10 cellular contexts compared by ENCODE assay signal in the genomic region with DNA sequence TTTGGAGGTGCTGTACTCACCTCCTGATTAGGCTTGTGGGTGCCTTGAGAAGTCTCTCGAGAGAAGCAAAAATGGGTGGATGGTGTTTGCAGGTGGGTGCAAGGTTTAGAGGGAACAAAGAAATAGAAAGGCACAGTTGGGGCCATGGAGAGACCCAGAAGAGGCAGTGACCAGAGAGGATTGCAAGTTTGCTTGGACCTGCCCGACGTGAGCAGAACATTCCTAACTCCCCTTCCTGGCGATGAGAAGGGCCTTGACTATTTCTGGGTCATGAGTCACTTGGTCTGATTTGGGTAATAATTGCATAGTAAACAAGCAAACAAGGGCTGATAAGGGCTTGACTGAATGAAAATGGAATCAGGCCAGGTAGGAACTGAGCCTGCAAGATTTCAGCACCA. TPM values are rescaled to one million over a fixed set of nuclear protein-coding genes. Genes with fewer than 3 reads are reported as not detected.
DNase-seq lines count a peak whose midpoint lies in the region; ATAC-seq and TF ChIP-seq lines count a peak whose summit lies in the region.
"Had no signal": no experiment of that assay in that cellular context is flagged by ENCODE, and none has a peak within 500 bp of the region (broad histone marks: within the 10 kb centered on the region; RNA-seq: fewer than 3 reads in every experiment).

No MANE protein-coding gene starts in this region.

- 35% methylated on average over 4 of the region's 4 CpGs for WGBS in liver

- no peak overlapping the region for H3K9ac ChIP-seq in BLaER1
- no peak overlapping the region for H3K9ac ChIP-seq in HUES48 (ENCODE audit: low read depth, low read length)
- peak overlapping the region in 1 of 2 donors; percentile 39 for H3K9ac ChIP-seq in liver (ENCODE audit: low read depth in 1 of 2, low read length in 2 of 2)

- H3K9me3 Mint-ChIP-seq in stimulated activated naive B cell treated with anti-CD40 and anti-IgM and Interleukin-4, amounts not matched to agents 10 μg/mL and 1 μg/mL and 100 μg/mL, for 72 hours = no peaks in the 10 kb centered on the region
- H3K9me3 Mint-ChIP-seq in CD14-positive monocyte = peaks cover 0 to 3% (median 0%) of the 10 kb centered on the region in 7 donors

- H3K9me3 ChIP-seq in BLaER1 (no peaks in the 10 kb centered on the region), HUES48 (ENCODE audit: control insufficient read depth, insufficient read depth, low read length) (no peaks in the 10 kb centered on the region), liver (ENCODE audit: control insufficient read depth in 4 of 4, low read length in 3 of 4) (no peaks in the 10 kb centered on the region)

- H3K4me1 ChIP-seq in BLaER1 (peaks cover 38% of the 10 kb centered on the region), HUES48 (ENCODE audit: control insufficient read depth, insufficient read depth, low read length) (peaks cover 13% of the 10 kb centered on the region), liver (ENCODE audit: control insufficient read depth in 4 of 4, insufficient read depth in 4 of 4, low read length in 3 of 4) (peaks cover 9 to 31% (median 26%) of the 10 kb centered on the region in 4 donors)

- H3K36me3 ChIP-seq in BLaER1 (no peaks in the 10 kb centered on the region), HUES48 (ENCODE audit: control insufficient read depth, insufficient read depth, low read length) (no peaks in the 10 kb centered on the region), liver (ENCODE audit: control insufficient read depth in 4 of 4, insufficient read depth in 3 of 4, low read depth in 1 of 4, low read length in 3 of 4) (no peaks in the 10 kb centered on the region)

- no peak overlapping the region for H3K27ac Mint-ChIP-seq in stimulated activated naive B cell treated with anti-CD40 and anti-IgM and Interleukin-4, amounts not matched to agents 10 μg/mL and 1 μg/mL and 100 μg/mL, for 72 hours
- H3K27ac Mint-ChIP-seq in CD14-positive monocyte = peak overlapping the region in 1 of 7 donors; percentile 15

- no peaks in the 10 kb centered on the region for H3K36me3 Mint-ChIP-seq in stimulated activated naive B cell treated with anti-CD40 and anti-IgM and Interleukin-4, amounts not matched to agents 10 μg/mL and 1 μg/mL and 100 μg/mL, for 72 hours
- no peaks in the 10 kb centered on the region for H3K36me3 Mint-ChIP-seq in CD14-positive monocyte

- intact Hi-C loops in CD14-positive monocyte (cut with micrococcal nuclease) = no loop called here

- no peak overlapping the region for H3K4me3 ChIP-seq in BLaER1
- no peak overlapping the region for H3K4me3 ChIP-seq in HUES48 (ENCODE audit: low read depth, low read length)
- H3K4me3 ChIP-seq in liver (ENCODE audit: low read depth in 1 of 3, low read length in 3 of 3) = no peak overlapping the region

- peak; percentile 10 to 31 for TF ChIP-seq RAD21 in liver (IDR thresholded peaks at IDR 0.05)

- TF ChIP-seq CTCF in liver (IDR thresholded peaks at IDR 0.05; ENCODE audit: low read depth, low read length, missing input control) = no peak
- no peak for TF ChIP-seq CTCF in CD14-positive monocyte (IDR thresholded peaks at IDR 0.05)

- peaks cover 3 to 7% of the 10 kb centered on the region in 2 donors for H3K27me3 Mint-ChIP-seq in stimulated activated naive B cell treated with anti-CD40 and anti-IgM and Interleukin-4, amounts not matched to agents 10 μg/mL and 1 μg/mL and 100 μg/mL, for 72 hours
- peaks cover 11 to 13% (median 13%) of the 10 kb centered on the region in 3 donors for H3K27me3 Mint-ChIP-seq in CD14-positive monocyte (ENCODE audit: low read depth in 3 of 3)

- ATAC-seq in GM19452 (IDR thresholded peaks at IDR 0.05; ENCODE audit: unreplicated experiment) = no peak
- no peak for ATAC-seq in stimulated activated naive B cell treated with anti-CD40 and anti-IgM and Interleukin-4, amounts not matched to agents 10 μg/mL and 1 μg/mL and 100 μg/mL, for 72 hours (replicated peaks)

- H3K4me3 Mint-ChIP-seq in stimulated activated naive B cell treated with anti-CD40 and anti-IgM and Interleukin-4, amounts not matched to agents 10 μg/mL and 1 μg/mL and 100 μg/mL, for 72 hours = peak overlapping the region in 1 of 2 donors; percentile 26
- H3K4me3 Mint-ChIP-seq in CD14-positive monocyte = peak overlapping the region in 1 of 2 donors; percentile 18

- no peaks in the 10 kb centered on the region for H4K20me1 ChIP-seq in BLaER1

- H3K4me1 Mint-ChIP-seq in stimulated activated naive B cell treated with anti-CD40 and anti-IgM and Interleukin-4, amounts not matched to agents 10 μg/mL and 1 μg/mL and 100 μg/mL, for 72 hours = peaks cover 23 to 33% of the 10 kb centered on the region in 2 donors
- peaks cover 11% of the 10 kb centered on the region for H3K4me1 Mint-ChIP-seq in CD14-positive monocyte

- no peaks in the 10 kb centered on the region for H3K27me3 ChIP-seq in BLaER1
- H3K27me3 ChIP-seq in HUES48 (ENCODE audit: control insufficient read depth, insufficient read depth, low read length) = no peaks in the 10 kb centered on the region; the same call in 1 of the 2 replicates
- no peaks in the 10 kb centered on the region for H3K27me3 ChIP-seq in liver (ENCODE audit: control insufficient read depth in 4 of 4, insufficient read depth in 4 of 4, low read length in 3 of 4)

- peak overlapping the region; percentile 3; the same call in 1 of the 2 replicates for H3K27ac ChIP-seq in BLaER1
- H3K27ac ChIP-seq in HUES48 (ENCODE audit: low read depth, low read length) = peak overlapping the region; percentile 46
- H3K27ac ChIP-seq in liver (ENCODE audit: low read depth in 1 of 2, low read length in 2 of 2) = peak overlapping the region; percentile 84 to 92

- DNase-seq in astrocyte of the hippocampus (ENCODE audit: low read depth, low spot score) (peak; percentile 54), CD14-positive monocyte (ENCODE audit: low spot score) (no peak)
- no peak for DNase-seq in stimulated activated naive B cell treated with anti-CD40 and anti-IgM and Interleukin-4, amounts not matched to agents 10 μg/mL and 1 μg/mL and 100 μg/mL, for 72 hours
- no peak for DNase-seq in effector CD4-positive, alpha-beta T cell
- DNase-seq: cortex of kidney; stimulated activated CD4-positive, alpha-beta T cell treated with anti-CD3 and anti-CD28 coated beads, Interleukin-12 subunit alpha, Interleukin-12 subunit beta, amount 100 ng/mL, for 4 hours had no signal

- H3K4me2 ChIP-seq in BLaER1 = peak overlapping the region; percentile 78

TF ChIP-seq in liver, 16 proteins besides CTCF, POLR2A, EP300 and RAD21 (continues in another document):
- peak; percentile 68 to 71 for TF ChIP-seq HNF4A (conservative IDR thresholded peaks at IDR 0.05)
- no peak for TF ChIP-seq ZBTB33 (IDR thresholded peaks at IDR 0.05)
- TF ChIP-seq SP1 (IDR thresholded peaks at IDR 0.05) = peak; percentile 71
- no peak for TF ChIP-seq MAX (IDR thresholded peaks at IDR 0.05)
- TF ChIP-seq GABPA (IDR thresholded peaks at IDR 0.05 in 1 of 2, conservative IDR thresholded peaks at IDR 0.05 in 1 of 2) = no peak
- no peak for TF ChIP-seq HNF4G (IDR thresholded peaks at IDR 0.05)
- peak; percentile 63 to 76 for TF ChIP-seq RXRA (IDR thresholded peaks at IDR 0.05)
- TF ChIP-seq, protein P1, sequence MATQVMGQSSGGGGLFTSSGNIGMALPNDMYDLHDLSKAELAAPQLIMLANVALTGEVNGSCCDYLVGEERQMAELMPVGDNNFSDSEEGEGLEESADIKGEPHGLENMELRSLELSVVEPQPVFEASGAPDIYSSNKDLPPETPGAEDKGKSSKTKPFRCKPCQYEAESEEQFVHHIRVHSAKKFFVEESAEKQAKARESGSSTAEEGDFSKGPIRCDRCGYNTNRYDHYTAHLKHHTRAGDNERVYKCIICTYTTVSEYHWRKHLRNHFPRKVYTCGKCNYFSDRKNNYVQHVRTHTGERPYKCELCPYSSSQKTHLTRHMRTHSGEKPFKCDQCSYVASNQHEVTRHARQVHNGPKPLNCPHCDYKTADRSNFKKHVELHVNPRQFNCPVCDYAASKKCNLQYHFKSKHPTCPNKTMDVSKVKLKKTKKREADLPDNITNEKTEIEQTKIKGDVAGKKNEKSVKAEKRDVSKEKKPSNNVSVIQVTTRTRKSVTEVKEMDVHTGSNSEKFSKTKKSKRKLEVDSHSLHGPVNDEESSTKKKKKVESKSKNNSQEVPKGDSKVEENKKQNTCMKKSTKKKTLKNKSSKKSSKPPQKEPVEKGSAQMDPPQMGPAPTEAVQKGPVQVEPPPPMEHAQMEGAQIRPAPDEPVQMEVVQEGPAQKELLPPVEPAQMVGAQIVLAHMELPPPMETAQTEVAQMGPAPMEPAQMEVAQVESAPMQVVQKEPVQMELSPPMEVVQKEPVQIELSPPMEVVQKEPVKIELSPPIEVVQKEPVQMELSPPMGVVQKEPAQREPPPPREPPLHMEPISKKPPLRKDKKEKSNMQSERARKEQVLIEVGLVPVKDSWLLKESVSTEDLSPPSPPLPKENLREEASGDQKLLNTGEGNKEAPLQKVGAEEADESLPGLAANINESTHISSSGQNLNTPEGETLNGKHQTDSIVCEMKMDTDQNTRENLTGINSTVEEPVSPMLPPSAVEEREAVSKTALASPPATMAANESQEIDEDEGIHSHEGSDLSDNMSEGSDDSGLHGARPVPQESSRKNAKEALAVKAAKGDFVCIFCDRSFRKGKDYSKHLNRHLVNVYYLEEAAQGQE (IDR thresholded peaks at IDR 0.05) = peak; percentile 59
- TF ChIP-seq, protein P2, sequence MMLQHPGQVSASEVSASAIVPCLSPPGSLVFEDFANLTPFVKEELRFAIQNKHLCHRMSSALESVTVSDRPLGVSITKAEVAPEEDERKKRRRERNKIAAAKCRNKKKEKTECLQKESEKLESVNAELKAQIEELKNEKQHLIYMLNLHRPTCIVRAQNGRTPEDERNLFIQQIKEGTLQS (IDR thresholded peaks at IDR 0.05) = peak; percentile 97
- no peak for TF ChIP-seq NR2F2 (IDR thresholded peaks at IDR 0.05)
- no peak for TF ChIP-seq EGR1 (IDR thresholded peaks at IDR 0.05; ENCODE audit: low read depth in 2 of 2)

RNA-seq across cellular contexts. Expression of gene CTSH, which starts 7.0 kb away (rescaled TPM):
- 10 to 100 TPM; 46.3 to 73.3 TPM for total RNA-seq in liver
- polyA plus RNA-seq in liver = 100 to 1,000 TPM; 118 to 162 TPM
- 100 to 1,000 TPM; 756 to 884 TPM for polyA plus RNA-seq in CD14-positive monocyte

Comparison
In these comparisons a context has a peak if more than half of its experiments do, and no peak if none do; other contexts are left out.
1. H3K27ac ChIP-seq: peak in every context shown above with its lines; median percentile 88 in liver; 46 in HUES48; 3 in BLaER1.
2. RNA of gene CTSH, which starts 7.0 kb away (polyA plus RNA-seq): 756 to 884 TPM in CD14-positive monocyte; 118 to 162 TPM in liver; every median in the first group is over 4 times any median in the second.